ENCODE assay signal across 27 cellular contexts in genomic region chr11:46760429-46761128, GRCh38. TPM values are rescaled to one million over a fixed set of nuclear protein-coding genes. Genes with fewer than 3 reads are reported as not detected.
"Had no signal": no experiment of that assay in that cellular context is flagged by ENCODE, and none has a peak within 500 bp of the region (broad histone marks: within the 10 kb centered on the region; RNA-seq: fewer than 3 reads in every experiment).

No MANE protein-coding gene starts in this region.

- H3K9me3 Mint-ChIP-seq: immature natural killer cell; memory B cell; mesothelial cell of epicardium; natural killer cell treated with Interleukin-12 subunit alpha and Interleukin-12 subunit beta and Interleukin-15 and Interleukin-18, amount 100 ng/mL, for 72 hours; neural progenitor cell; stimulated activated effector memory CD8-positive, alpha-beta T cell treated with anti-CD3 and anti-CD28 coated beads, Interleukin-12 subunit alpha, Interleukin-12 subunit beta, amount 100 ng/mL, for 72 hours; type B pancreatic cell had no signal

- DNase-seq: cortex of kidney; effector memory CD4-positive, alpha-beta T cell; immature natural killer cell; kidney; left cardiac atrium; left ventricle myocardium inferior; lower lobe of right lung; nucleus accumbens; pancreas; retina; small intestine; stimulated activated CD4-positive, alpha-beta T cell treated with anti-CD3 and anti-CD28 coated beads, Interleukin-4, amount 100 ng/mL, for 1 hour; stimulated activated CD8-positive, alpha-beta memory T cell treated with anti-CD3 and anti-CD28 coated beads, Interleukin-4, amount 100 ng/mL, for 48 hours; stimulated activated naive CD8-positive, alpha-beta T cell treated with anti-CD3 and anti-CD28 coated beads, Interleukin-15, Interleukin-2, amounts not matched to agents 100 U/mL and 50 U/mL, for 24 hours; thyroid gland had no signal

- H3K4me1 ChIP-seq: gastroesophageal sphincter, left ventricle myocardium inferior, lower lobe of right lung, neural progenitor cell, pancreas, prostate gland, suprapubic skin, thyroid gland had no signal

- H2AFZ ChIP-seq: neural progenitor cell had no signal

- H3K4me2 ChIP-seq: neural progenitor cell had no signal

- H3K27ac Mint-ChIP-seq: immature natural killer cell; memory B cell; mesothelial cell of epicardium; natural killer cell treated with Interleukin-12 subunit alpha and Interleukin-12 subunit beta and Interleukin-15 and Interleukin-18, amount 100 ng/mL, for 72 hours; neural progenitor cell; stimulated activated effector memory CD8-positive, alpha-beta T cell treated with anti-CD3 and anti-CD28 coated beads, Interleukin-12 subunit alpha, Interleukin-12 subunit beta, amount 100 ng/mL, for 72 hours; type B pancreatic cell had no signal

- H3K9me3 ChIP-seq: gastroesophageal sphincter, left ventricle myocardium inferior, lower lobe of right lung, pancreas, prostate gland, suprapubic skin, thyroid gland had no signal

- H3K4me3 ChIP-seq: gastroesophageal sphincter, left ventricle myocardium inferior, lower lobe of right lung, neural progenitor cell, pancreas, prostate gland, suprapubic skin, thyroid gland had no signal

- H3K27me3 Mint-ChIP-seq: memory B cell; natural killer cell treated with Interleukin-12 subunit alpha and Interleukin-12 subunit beta and Interleukin-15 and Interleukin-18, amount 100 ng/mL, for 72 hours; type B pancreatic cell had no signal

- H3K4me1 Mint-ChIP-seq: immature natural killer cell; memory B cell; mesothelial cell of epicardium; neural progenitor cell; stimulated activated effector memory CD8-positive, alpha-beta T cell treated with anti-CD3 and anti-CD28 coated beads, Interleukin-12 subunit alpha, Interleukin-12 subunit beta, amount 100 ng/mL, for 72 hours had no signal

- H3K4me3 Mint-ChIP-seq: immature natural killer cell; memory B cell; mesothelial cell of epicardium; natural killer cell treated with Interleukin-12 subunit alpha and Interleukin-12 subunit beta and Interleukin-15 and Interleukin-18, amount 100 ng/mL, for 72 hours; neural progenitor cell; stimulated activated effector memory CD8-positive, alpha-beta T cell treated with anti-CD3 and anti-CD28 coated beads, Interleukin-12 subunit alpha, Interleukin-12 subunit beta, amount 100 ng/mL, for 72 hours; type B pancreatic cell had no signal

- H3K27me3 ChIP-seq: gastroesophageal sphincter, neural progenitor cell, pancreas, suprapubic skin, thyroid gland had no signal

- H3K27ac ChIP-seq: gastroesophageal sphincter, left ventricle myocardium inferior, lower lobe of right lung, neural progenitor cell, pancreas, prostate gland, suprapubic skin, thyroid gland had no signal

- ATAC-seq: esophagus mucosa; gastroesophageal sphincter; left cardiac atrium; lower lobe of right lung; natural killer cell treated with Interleukin-12 subunit alpha and Interleukin-12 subunit beta and Interleukin-15 and Interleukin-18, amount 100 ng/mL, for 72 hours; pancreas; sciatic nerve; stimulated activated effector memory CD8-positive, alpha-beta T cell treated with anti-CD3 and anti-CD28 coated beads, Interleukin-12 subunit alpha, Interleukin-12 subunit beta, amount 100 ng/mL, for 72 hours; stimulated activated naive CD8-positive, alpha-beta T cell treated with anti-CD3 and anti-CD28 coated beads, Interleukin-15, Interleukin-2, amounts not matched to agents 100 U/mL and 50 U/mL, for 24 hours had no signal

RNA-seq across cellular contexts. Expression of gene F2, which starts 41.6 kb away (rescaled TPM):
- total RNA-seq: esophagus mucosa, fibroblast of lung, kidney, left cardiac atrium, left ventricle myocardium inferior, lower lobe of right lung, mesothelial cell of epicardium, sciatic nerve, thyroid gland had no signal
- polyA plus RNA-seq: fibroblast of lung, immature natural killer cell had no signal
